24 cellular contexts compared by ENCODE assay signal in genomic region chr10:129545257-129545656, GRCh38.
DNase-seq lines count a peak whose midpoint lies in the region; ATAC-seq, FAIRE-seq and TF ChIP-seq lines count a peak whose summit lies in the region.
"Had no signal": no experiment of that assay in that cellular context is flagged by ENCODE, and none has a peak within 500 bp of the region (broad histone marks: within the 10 kb centered on the region; RNA-seq: fewer than 3 reads in every experiment).

No MANE protein-coding gene starts in this region.

- H3K27ac ChIP-seq in A549 (0 out of 6 replicates have a peak overlapping the region, but pooled peaks of 1 of the 2 experiments have one; percentile 11), RWPE1 (peak overlapping the region; percentile 44), pancreas (no peak overlapping the region), aorta (ENCODE audit: low read depth in 1 of 2, low read length in 2 of 2) (no peak overlapping the region)
- H3K27ac ChIP-seq: breast epithelium, right atrium auricular region, SJSA1, uterus had no signal

- no peak overlapping the region for H3K4me2 ChIP-seq in A549

- no peak for TF ChIP-seq EP300 in A549 (IDR thresholded peaks at IDR 0.05)

- intact Hi-C loops in pancreas (cut with DNase I) (no loop called here), aorta (cut with DNase I) (no loop called here)

- CTCF ChIA-PET in A549 (lab: Yijun Ruan, JAX) (no interaction called here), RWPE1 (lab: Yijun Ruan, JAX) (no interaction called here)

- TF ChIP-seq POLR2A in A549 (IDR thresholded peaks at IDR 0.05; ENCODE audit: low read length): no peak

- DNase-seq in A549 (ENCODE audit: low read depth in 1 of 2, low spot score in 1 of 2) (peak in 1 of 2 experiments; percentile 18), H4 (ENCODE audit: low spot score) (peak; percentile 50), RWPE1 (ENCODE audit: low spot score) (peak; percentile 84), fibroblast of villous mesenchyme (ENCODE audit: low read depth) (peak; percentile 2), pancreas (no peak), midbrain (lab: John Stamatoyannopoulos, UW) (no peak), aorta (no peak)
- DNase-seq: activated CD4-positive, alpha-beta T cell treated with anti-CD3 and anti-CD28 coated beads for 4 hours; activated CD8-positive, alpha-beta memory T cell treated with anti-CD3 and anti-CD28 coated beads, Interleukin-2, amount 10 ng/mL, durations not matched to agents 7 days and 5 days; kidney glomerular epithelial cell; MG63; naive B cell; OCI-M1; stimulated activated CD4-positive, alpha-beta T cell treated with anti-CD3 and anti-CD28 coated beads, Interleukin-15, amount 100 ng/mL, for 24 hours; substantia nigra; uterus had no signal

- WGBS in A549 (ENCODE audit: missing lambda C conversion rate): 10% methylated on average over 8 of the region's 8 CpGs
- WGBS in pancreas, 2 donors: 90 to 93% methylated on average over 8 of the region's 8 CpGs
- 88 to 93% methylated on average over 8 of the region's 8 CpGs for WGBS in aorta, 2 donors

- TF ChIP-seq RAD21 in A549 (conservative IDR thresholded peaks at IDR 0.05 in 1 of 2, IDR thresholded peaks at IDR 0.05 in 1 of 2): no peak

- POLR2A ChIA-PET in A549 (lab: Yijun Ruan, JAX): no interaction called here
- POLR2A ChIA-PET in RWPE1 (lab: Yijun Ruan, JAX; ENCODE audit: low non-redundant PET): no interaction called here

- H3K9me3 ChIP-seq in A549 (no peaks in the 10 kb centered on the region), pancreas (no peaks in the 10 kb centered on the region), aorta (ENCODE audit: control insufficient read depth, low read length) (no peaks in the 10 kb centered on the region)
- H3K9me3 ChIP-seq: breast epithelium, MG63, right atrium auricular region, SJSA1, uterus had no signal

- H3K27me3 ChIP-seq in pancreas (no peaks in the 10 kb centered on the region), aorta (ENCODE audit: control insufficient read depth in 1 of 2, insufficient read depth in 2 of 2, low read length in 1 of 2) (no peaks in the 10 kb centered on the region)
- H3K27me3 ChIP-seq: breast epithelium, MG63, right atrium auricular region, SJSA1, uterus had no signal

- H3K4me1 ChIP-seq in A549: peaks cover 6% of the 10 kb centered on the region; the same call in 1 of the 3 replicates
- H3K4me1 ChIP-seq in pancreas: no peaks in the 10 kb centered on the region
- no peaks in the 10 kb centered on the region for H3K4me1 ChIP-seq in aorta (ENCODE audit: control insufficient read depth in 1 of 2, insufficient read depth in 2 of 2, low read length in 2 of 2)
- H3K4me1 ChIP-seq: breast epithelium, SJSA1, uterus had no signal

- TF ChIP-seq CTCF in A549 (IDR thresholded peaks at IDR 0.05) (no peak), RWPE1 (conservative IDR thresholded peaks at IDR 0.05; ENCODE audit: low read depth) (no peak), fibroblast of villous mesenchyme (IDR thresholded peaks at IDR 0.05; ENCODE audit: insufficient read depth, low read depth, low read length) (no peak), pancreas (IDR thresholded peaks at IDR 0.05) (no peak)

- H3K36me3 ChIP-seq in pancreas (no peaks in the 10 kb centered on the region), aorta (ENCODE audit: control insufficient read depth in 1 of 2, insufficient read depth in 2 of 2, low read length in 1 of 2) (no peaks in the 10 kb centered on the region)
- H3K36me3 ChIP-seq: breast epithelium, MG63, right atrium auricular region, SJSA1, uterus had no signal

- ATAC-seq in A549 (peak; percentile 68 to 76; a peak in 4 of 6 replicates), pancreas (no peak), aorta (ENCODE audit: low FRiP score) (no peak), HG02798 (IDR thresholded peaks at IDR 0.05; ENCODE audit: poor library complexity, unreplicated experiment) (no peak)
- ATAC-seq: activated CD8-positive, alpha-beta memory T cell treated with anti-CD3 and anti-CD28 coated beads, Interleukin-2, amount 10 ng/mL, durations not matched to agents 7 days and 5 days; activated T-helper 17 cell treated with anti-CD3 and anti-CD28 coated beads, Interleukin-2, amount 50 U/mL, for 72 hours; GM12878 had no signal

- H3K4me3 ChIP-seq in A549 (no peak overlapping the region), fibroblast of villous mesenchyme (ENCODE audit: low read depth, low read length) (no peak overlapping the region), pancreas (no peak overlapping the region), aorta (ENCODE audit: low read length in 2 of 2) (no peak overlapping the region)
- H3K4me3 ChIP-seq: breast epithelium, GM12878, MG63, right atrium auricular region, SJSA1, uterus had no signal

- FAIRE-seq in A549 (lab: Jason Lieb, UNC) (no peak), pancreas (lab: Jason Lieb, UNC) (no peak)
- FAIRE-seq: frontal cortex, GM12878, H1 had no signal

TF ChIP-seq in A549, 52 proteins besides CTCF, POLR2A, EP300 and RAD21:
- TF ChIP-seq HMGXB4 (CRISPR knock-in tag; IDR thresholded peaks at IDR 0.05; ENCODE audit: borderline replicate concordance) (no peak), ELK1 (IDR thresholded peaks at IDR 0.05; ENCODE audit: low read depth, low read length) (no peak), EHMT2 (IDR thresholded peaks at IDR 0.05; ENCODE audit: low read depth) (no peak), E2F6 (IDR thresholded peaks at IDR 0.05; ENCODE audit: borderline replicate concordance, low read depth) (no peak), CBX8 (IDR thresholded peaks at IDR 0.05) (no peak), ZC3H11A (IDR thresholded peaks at IDR 0.05) (no peak), GATA3 (IDR thresholded peaks at IDR 0.05; ENCODE audit: borderline replicate concordance) (no peak), MYC (IDR thresholded peaks at IDR 0.05; ENCODE audit: borderline replicate concordance, low read length) (no peak), SMC3 (IDR thresholded peaks at IDR 0.05) (no peak), KDM1A (IDR thresholded peaks at IDR 0.05; ENCODE audit: low read depth) (no peak), FOSB (CRISPR knock-in tag; IDR thresholded peaks at IDR 0.05) (no peak), POLR2AphosphoS2 (conservative IDR thresholded peaks at IDR 0.05; ENCODE audit: low read length) (no peak), BCL3 (IDR thresholded peaks at IDR 0.05) (no peak), HEYL (CRISPR knock-in tag; IDR thresholded peaks at IDR 0.05) (no peak), NPAS2 (CRISPR knock-in tag; IDR thresholded peaks at IDR 0.05; ENCODE audit: borderline replicate concordance) (no peak), HDAC2 (IDR thresholded peaks at IDR 0.05) (no peak), CHD2 (IDR thresholded peaks at IDR 0.05; ENCODE audit: low read length, partially characterized antibody) (no peak), RFX5 (IDR thresholded peaks at IDR 0.05) (no peak)
- TF ChIP-seq, protein P1, sequence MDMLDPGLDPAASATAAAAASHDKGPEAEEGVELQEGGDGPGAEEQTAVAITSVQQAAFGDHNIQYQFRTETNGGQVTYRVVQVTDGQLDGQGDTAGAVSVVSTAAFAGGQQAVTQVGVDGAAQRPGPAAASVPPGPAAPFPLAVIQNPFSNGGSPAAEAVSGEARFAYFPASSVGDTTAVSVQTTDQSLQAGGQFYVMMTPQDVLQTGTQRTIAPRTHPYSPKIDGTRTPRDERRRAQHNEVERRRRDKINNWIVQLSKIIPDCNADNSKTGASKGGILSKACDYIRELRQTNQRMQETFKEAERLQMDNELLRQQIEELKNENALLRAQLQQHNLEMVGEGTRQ (IDR thresholded peaks at IDR 0.05): no peak

Comparison
In these comparisons a context has a peak if more than half of its experiments do, and no peak if none do; other contexts are left out.
1. ATAC-seq: peak in A549 (2 of 2); none in pancreas (0 of 4), aorta (single experiment) and HG02798 (single experiment).
2. DNase-seq: peak in H4 (single experiment), RWPE1 (single experiment) and fibroblast of villous mesenchyme (single experiment); none in pancreas (0 of 6), midbrain (single experiment) and aorta (0 of 2).